ENCODE assay signal across 1 cellular context in the genomic region with DNA sequence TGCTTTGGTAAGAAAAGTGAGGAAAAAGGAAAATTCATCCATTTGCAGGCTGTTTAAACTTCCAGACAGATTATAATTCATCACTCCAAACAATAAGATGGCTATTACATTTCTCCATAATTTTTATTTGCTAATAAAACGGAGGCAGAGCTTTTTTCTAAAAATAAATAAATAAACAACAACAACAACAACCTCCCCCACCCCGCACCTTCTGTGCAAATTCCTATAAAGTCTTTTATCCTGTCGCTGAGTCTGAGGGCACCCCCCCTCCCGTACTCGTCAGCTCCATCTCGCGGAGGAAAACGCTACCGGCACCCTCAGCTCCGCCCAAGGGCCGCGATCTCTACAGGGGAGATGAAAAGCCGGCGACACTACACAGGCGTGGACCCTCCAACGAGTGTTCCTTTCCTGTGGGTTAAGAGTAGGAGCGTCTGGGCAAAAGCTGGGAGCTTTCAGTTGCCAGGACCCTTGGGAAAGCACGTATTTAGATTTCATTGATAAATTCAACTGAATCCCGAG.
A peak's percentile ranks its signal among the peaks of the same experiment; 100 is the strongest.
TF ChIP-seq lines count a peak whose summit lies in the region.

No MANE protein-coding gene starts in this region.

TF ChIP-seq in HepG2, 621 proteins besides CTCF, POLR2A, EP300 and RAD21 (continued from another document and continues in another):
- TF ChIP-seq, protein P1, sequence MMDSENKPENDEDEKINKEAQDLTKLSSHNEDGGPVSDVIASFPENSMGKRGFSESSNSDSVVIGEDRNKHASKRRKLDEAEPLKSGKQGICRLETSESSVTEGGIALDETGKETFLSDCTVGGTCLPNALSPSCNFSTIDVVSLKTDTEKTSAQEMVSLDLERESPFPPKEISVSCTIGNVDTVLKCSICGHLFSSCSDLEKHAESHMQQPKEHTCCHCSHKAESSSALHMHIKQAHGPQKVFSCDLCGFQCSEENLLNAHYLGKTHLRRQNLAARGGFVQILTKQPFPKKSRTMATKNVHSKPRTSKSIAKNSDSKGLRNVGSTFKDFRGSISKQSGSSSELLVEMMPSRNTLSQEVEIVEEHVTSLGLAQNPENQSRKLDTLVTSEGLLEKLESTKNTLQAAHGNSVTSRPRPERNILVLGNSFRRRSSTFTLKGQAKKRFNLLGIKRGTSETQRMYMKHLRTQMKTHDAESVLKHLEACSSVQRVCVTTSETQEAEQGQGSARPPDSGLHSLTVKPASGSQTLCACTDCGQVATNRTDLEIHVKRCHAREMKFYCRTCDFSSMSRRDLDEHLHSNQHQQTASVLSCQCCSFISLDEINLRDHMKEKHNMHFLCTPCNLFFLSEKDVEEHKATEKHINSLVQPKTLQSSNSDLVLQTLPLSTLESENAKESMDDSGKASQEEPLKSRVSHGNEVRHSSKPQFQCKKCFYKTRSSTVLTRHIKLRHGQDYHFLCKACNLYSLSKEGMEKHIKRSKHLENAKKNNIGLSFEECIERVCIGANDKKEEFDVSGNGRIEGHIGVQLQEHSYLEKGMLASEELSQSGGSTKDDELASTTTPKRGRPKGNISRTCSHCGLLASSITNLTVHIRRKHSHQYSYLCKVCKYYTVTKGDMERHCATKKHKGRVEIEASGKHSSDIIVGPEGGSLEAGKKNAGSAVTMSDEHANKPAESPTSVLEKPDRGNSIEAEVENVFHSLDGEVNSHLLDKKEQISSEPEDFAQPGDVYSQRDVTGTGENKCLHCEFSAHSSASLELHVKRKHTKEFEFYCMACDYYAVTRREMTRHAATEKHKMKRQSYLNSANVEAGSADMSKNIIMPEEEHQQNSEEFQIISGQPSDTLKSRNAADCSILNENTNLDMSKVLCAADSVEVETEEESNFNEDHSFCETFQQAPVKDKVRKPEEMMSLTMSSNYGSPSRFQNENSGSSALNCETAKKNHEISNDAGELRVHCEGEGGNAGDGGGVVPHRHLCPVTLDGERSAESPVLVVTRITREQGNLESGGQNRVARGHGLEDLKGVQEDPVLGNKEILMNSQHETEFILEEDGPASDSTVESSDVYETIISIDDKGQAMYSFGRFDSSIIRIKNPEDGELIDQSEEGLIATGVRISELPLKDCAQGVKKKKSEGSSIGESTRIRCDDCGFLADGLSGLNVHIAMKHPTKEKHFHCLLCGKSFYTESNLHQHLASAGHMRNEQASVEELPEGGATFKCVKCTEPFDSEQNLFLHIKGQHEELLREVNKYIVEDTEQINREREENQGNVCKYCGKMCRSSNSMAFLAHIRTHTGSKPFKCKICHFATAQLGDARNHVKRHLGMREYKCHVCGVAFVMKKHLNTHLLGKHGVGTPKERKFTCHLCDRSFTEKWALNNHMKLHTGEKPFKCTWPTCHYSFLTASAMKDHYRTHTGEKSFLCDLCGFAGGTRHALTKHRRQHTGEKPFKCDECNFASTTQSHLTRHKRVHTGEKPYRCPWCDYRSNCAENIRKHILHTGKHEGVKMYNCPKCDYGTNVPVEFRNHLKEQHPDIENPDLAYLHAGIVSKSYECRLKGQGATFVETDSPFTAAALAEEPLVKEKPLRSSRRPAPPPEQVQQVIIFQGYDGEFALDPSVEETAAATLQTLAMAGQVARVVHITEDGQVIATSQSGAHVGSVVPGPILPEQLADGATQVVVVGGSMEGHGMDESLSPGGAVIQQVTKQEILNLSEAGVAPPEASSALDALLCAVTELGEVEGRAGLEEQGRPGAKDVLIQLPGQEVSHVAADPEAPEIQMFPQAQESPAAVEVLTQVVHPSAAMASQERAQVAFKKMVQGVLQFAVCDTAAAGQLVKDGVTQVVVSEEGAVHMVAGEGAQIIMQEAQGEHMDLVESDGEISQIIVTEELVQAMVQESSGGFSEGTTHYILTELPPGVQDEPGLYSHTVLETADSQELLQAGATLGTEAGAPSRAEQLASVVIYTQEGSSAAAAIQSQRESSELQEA (CRISPR knock-in tag; IDR thresholded peaks at IDR 0.05; ENCODE audit: not compliant biosample characterization) = no peak
- no peak for TF ChIP-seq ZNF788 (CRISPR knock-in tag; IDR thresholded peaks at IDR 0.05; ENCODE audit: borderline replicate concordance)
- peak in 1 of 2 experiments; percentile 19; a peak in 1 of 4 replicates for TF ChIP-seq KLF16 (CRISPR knock-in tag; IDR thresholded peaks at IDR 0.05)
- no peak for TF ChIP-seq MTF2 (CRISPR knock-in tag; IDR thresholded peaks at IDR 0.05; ENCODE audit: borderline replicate concordance)
- no peak for TF ChIP-seq ZBTB1 (CRISPR knock-in tag; IDR thresholded peaks at IDR 0.05; ENCODE audit: borderline replicate concordance)
- TF ChIP-seq ZNF598 (CRISPR knock-in tag; IDR thresholded peaks at IDR 0.05; ENCODE audit: borderline replicate concordance) = no peak
- no peak for TF ChIP-seq SRY (CRISPR knock-in tag; IDR thresholded peaks at IDR 0.05)
- no peak for TF ChIP-seq ZBTB8A (CRISPR knock-in tag; IDR thresholded peaks at IDR 0.05; ENCODE audit: borderline replicate concordance, low read depth)
- TF ChIP-seq ZNF33B (CRISPR knock-in tag; IDR thresholded peaks at IDR 0.05) = no peak
- TF ChIP-seq KMT2B (CRISPR knock-in tag; IDR thresholded peaks at IDR 0.05) = no peak
- TF ChIP-seq FOSL1 (CRISPR knock-in tag; IDR thresholded peaks at IDR 0.05; ENCODE audit: borderline replicate concordance) = no peak
- TF ChIP-seq, protein P2, sequence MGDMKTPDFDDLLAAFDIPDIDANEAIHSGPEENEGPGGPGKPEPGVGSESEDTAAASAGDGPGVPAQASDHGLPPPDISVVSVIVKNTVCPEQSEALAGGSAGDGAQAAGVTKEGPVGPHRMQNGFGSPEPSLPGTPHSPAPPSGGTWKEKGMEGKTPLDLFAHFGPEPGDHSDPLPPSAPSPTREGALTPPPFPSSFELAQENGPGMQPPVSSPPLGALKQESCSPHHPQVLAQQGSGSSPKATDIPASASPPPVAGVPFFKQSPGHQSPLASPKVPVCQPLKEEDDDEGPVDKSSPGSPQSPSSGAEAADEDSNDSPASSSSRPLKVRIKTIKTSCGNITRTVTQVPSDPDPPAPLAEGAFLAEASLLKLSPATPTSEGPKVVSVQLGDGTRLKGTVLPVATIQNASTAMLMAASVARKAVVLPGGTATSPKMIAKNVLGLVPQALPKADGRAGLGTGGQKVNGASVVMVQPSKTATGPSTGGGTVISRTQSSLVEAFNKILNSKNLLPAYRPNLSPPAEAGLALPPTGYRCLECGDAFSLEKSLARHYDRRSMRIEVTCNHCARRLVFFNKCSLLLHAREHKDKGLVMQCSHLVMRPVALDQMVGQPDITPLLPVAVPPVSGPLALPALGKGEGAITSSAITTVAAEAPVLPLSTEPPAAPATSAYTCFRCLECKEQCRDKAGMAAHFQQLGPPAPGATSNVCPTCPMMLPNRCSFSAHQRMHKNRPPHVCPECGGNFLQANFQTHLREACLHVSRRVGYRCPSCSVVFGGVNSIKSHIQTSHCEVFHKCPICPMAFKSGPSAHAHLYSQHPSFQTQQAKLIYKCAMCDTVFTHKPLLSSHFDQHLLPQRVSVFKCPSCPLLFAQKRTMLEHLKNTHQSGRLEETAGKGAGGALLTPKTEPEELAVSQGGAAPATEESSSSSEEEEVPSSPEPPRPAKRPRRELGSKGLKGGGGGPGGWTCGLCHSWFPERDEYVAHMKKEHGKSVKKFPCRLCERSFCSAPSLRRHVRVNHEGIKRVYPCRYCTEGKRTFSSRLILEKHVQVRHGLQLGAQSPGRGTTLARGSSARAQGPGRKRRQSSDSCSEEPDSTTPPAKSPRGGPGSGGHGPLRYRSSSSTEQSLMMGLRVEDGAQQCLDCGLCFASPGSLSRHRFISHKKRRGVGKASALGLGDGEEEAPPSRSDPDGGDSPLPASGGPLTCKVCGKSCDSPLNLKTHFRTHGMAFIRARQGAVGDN (CRISPR knock-in tag; IDR thresholded peaks at IDR 0.05) = no peak
- TF ChIP-seq, protein P3, sequence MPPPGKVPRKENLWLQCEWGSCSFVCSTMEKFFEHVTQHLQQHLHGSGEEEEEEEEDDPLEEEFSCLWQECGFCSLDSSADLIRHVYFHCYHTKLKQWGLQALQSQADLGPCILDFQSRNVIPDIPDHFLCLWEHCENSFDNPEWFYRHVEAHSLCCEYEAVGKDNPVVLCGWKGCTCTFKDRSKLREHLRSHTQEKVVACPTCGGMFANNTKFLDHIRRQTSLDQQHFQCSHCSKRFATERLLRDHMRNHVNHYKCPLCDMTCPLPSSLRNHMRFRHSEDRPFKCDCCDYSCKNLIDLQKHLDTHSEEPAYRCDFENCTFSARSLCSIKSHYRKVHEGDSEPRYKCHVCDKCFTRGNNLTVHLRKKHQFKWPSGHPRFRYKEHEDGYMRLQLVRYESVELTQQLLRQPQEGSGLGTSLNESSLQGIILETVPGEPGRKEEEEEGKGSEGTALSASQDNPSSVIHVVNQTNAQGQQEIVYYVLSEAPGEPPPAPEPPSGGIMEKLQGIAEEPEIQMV (CRISPR knock-in tag; IDR thresholded peaks at IDR 0.05; ENCODE audit: low read depth) = no peak
- no peak for TF ChIP-seq HNRNPLL (IDR thresholded peaks at IDR 0.05; ENCODE audit: low read depth, low read length, poor library complexity, severe bottlenecking)
- no peak for TF ChIP-seq ZNF224 (CRISPR knock-in tag; IDR thresholded peaks at IDR 0.05)
- TF ChIP-seq ZNF292 (CRISPR knock-in tag; IDR thresholded peaks at IDR 0.05; ENCODE audit: borderline replicate concordance, low read depth) = no peak
- no peak for TF ChIP-seq ZNF746 (CRISPR knock-in tag; IDR thresholded peaks at IDR 0.05)
- TF ChIP-seq NFKB2 (CRISPR knock-in tag; IDR thresholded peaks at IDR 0.05; ENCODE audit: borderline replicate concordance) = no peak
- TF ChIP-seq, protein P4, sequence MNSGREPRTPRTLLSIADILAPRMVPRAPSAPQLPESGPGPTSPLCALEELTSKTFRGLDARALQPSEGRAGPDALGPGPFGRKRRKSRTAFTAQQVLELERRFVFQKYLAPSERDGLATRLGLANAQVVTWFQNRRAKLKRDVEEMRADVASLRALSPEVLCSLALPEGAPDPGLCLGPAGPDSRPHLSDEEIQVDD (CRISPR knock-in tag; IDR thresholded peaks at IDR 0.05; ENCODE audit: borderline replicate concordance) = no peak
- TF ChIP-seq MAFG (CRISPR knock-in tag; IDR thresholded peaks at IDR 0.05) = no peak
- no peak for TF ChIP-seq ZNF260 (CRISPR knock-in tag; IDR thresholded peaks at IDR 0.05; ENCODE audit: borderline replicate concordance, low read depth)
- TF ChIP-seq, protein P5, sequence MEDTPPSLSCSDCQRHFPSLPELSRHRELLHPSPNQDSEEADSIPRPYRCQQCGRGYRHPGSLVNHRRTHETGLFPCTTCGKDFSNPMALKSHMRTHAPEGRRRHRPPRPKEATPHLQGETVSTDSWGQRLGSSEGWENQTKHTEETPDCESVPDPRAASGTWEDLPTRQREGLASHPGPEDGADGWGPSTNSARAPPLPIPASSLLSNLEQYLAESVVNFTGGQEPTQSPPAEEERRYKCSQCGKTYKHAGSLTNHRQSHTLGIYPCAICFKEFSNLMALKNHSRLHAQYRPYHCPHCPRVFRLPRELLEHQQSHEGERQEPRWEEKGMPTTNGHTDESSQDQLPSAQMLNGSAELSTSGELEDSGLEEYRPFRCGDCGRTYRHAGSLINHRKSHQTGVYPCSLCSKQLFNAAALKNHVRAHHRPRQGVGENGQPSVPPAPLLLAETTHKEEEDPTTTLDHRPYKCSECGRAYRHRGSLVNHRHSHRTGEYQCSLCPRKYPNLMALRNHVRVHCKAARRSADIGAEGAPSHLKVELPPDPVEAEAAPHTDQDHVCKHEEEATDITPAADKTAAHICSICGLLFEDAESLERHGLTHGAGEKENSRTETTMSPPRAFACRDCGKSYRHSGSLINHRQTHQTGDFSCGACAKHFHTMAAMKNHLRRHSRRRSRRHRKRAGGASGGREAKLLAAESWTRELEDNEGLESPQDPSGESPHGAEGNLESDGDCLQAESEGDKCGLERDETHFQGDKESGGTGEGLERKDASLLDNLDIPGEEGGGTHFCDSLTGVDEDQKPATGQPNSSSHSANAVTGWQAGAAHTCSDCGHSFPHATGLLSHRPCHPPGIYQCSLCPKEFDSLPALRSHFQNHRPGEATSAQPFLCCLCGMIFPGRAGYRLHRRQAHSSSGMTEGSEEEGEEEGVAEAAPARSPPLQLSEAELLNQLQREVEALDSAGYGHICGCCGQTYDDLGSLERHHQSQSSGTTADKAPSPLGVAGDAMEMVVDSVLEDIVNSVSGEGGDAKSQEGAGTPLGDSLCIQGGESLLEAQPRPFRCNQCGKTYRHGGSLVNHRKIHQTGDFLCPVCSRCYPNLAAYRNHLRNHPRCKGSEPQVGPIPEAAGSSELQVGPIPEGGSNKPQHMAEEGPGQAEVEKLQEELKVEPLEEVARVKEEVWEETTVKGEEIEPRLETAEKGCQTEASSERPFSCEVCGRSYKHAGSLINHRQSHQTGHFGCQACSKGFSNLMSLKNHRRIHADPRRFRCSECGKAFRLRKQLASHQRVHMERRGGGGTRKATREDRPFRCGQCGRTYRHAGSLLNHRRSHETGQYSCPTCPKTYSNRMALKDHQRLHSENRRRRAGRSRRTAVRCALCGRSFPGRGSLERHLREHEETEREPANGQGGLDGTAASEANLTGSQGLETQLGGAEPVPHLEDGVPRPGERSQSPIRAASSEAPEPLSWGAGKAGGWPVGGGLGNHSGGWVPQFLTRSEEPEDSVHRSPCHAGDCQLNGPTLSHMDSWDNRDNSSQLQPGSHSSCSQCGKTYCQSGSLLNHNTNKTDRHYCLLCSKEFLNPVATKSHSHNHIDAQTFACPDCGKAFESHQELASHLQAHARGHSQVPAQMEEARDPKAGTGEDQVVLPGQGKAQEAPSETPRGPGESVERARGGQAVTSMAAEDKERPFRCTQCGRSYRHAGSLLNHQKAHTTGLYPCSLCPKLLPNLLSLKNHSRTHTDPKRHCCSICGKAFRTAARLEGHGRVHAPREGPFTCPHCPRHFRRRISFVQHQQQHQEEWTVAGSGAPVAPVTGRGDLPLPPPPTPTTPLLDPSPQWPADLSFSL (CRISPR knock-in tag; IDR thresholded peaks at IDR 0.05) = no peak
- TF ChIP-seq GABPA (IDR thresholded peaks at IDR 0.05; ENCODE audit: low read depth, low read length) = no peak
- TF ChIP-seq GABPA (CRISPR knock-in tag; IDR thresholded peaks at IDR 0.05; ENCODE audit: low read depth) = no peak
- TF ChIP-seq, protein P6, sequence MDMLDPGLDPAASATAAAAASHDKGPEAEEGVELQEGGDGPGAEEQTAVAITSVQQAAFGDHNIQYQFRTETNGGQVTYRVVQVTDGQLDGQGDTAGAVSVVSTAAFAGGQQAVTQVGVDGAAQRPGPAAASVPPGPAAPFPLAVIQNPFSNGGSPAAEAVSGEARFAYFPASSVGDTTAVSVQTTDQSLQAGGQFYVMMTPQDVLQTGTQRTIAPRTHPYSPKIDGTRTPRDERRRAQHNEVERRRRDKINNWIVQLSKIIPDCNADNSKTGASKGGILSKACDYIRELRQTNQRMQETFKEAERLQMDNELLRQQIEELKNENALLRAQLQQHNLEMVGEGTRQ (IDR thresholded peaks at IDR 0.05; ENCODE audit: low read depth, low read length) = no peak
- TF ChIP-seq, protein P6 (CRISPR knock-in tag; IDR thresholded peaks at IDR 0.05; ENCODE audit: borderline replicate concordance) = no peak
- TF ChIP-seq DR1 (CRISPR knock-in tag; IDR thresholded peaks at IDR 0.05) = no peak
- TF ChIP-seq ZNF562 (CRISPR knock-in tag; IDR thresholded peaks at IDR 0.05; ENCODE audit: borderline replicate concordance) = no peak
- no peak for TF ChIP-seq SATB2 (CRISPR knock-in tag; IDR thresholded peaks at IDR 0.05)
- no peak for TF ChIP-seq ZZZ3 (CRISPR knock-in tag; IDR thresholded peaks at IDR 0.05; ENCODE audit: borderline replicate concordance)
- TF ChIP-seq ZBTB20 (CRISPR knock-in tag; IDR thresholded peaks at IDR 0.05; ENCODE audit: borderline replicate concordance, low read depth) = peak; percentile 33; the same call in 1 of the 2 replicates
- no peak for TF ChIP-seq CBFB (CRISPR knock-in tag; IDR thresholded peaks at IDR 0.05)
- no peak for TF ChIP-seq ZC3H4 (CRISPR knock-in tag; IDR thresholded peaks at IDR 0.05; ENCODE audit: borderline replicate concordance)
- peak; percentile 16; the same call in 1 of the 2 replicates for TF ChIP-seq KAT8 (CRISPR knock-in tag; IDR thresholded peaks at IDR 0.05)
